ENCODE assay signal across 19 cellular contexts in genomic region chr17:66776999-66777688, GRCh38. TPM values are rescaled to one million over a fixed set of nuclear protein-coding genes. Genes with fewer than 3 reads are reported as not detected.
DNase-seq lines count a peak whose midpoint lies in the region; ATAC-seq, FAIRE-seq and TF ChIP-seq lines count a peak whose summit lies in the region.
"Had no signal": no experiment of that assay in that cellular context is flagged by ENCODE, and none has a peak within 500 bp of the region (broad histone marks: within the 10 kb centered on the region; RNA-seq: fewer than 3 reads in every experiment).

No MANE protein-coding gene starts in this region.

- no peak overlapping the region for H2AFZ ChIP-seq in astrocyte (ENCODE audit: low read depth, low read length)

- H3K79me2 ChIP-seq in astrocyte (ENCODE audit: insufficient read depth, low read length) = no peaks in the 10 kb centered on the region

- no peak for ATAC-seq in GM21515 (IDR thresholded peaks at IDR 0.05; ENCODE audit: unreplicated experiment)
- ATAC-seq: psoas muscle, SK-N-SH treated with all-trans-retinoic acid at 6 μM for 48 hours had no signal

- no peak for TF ChIP-seq POLR2A in suprapubic skin (IDR thresholded peaks at IDR 0.05)

- H3K27me3 Mint-ChIP-seq in astrocyte (ENCODE audit: low read depth, unreplicated experiment) = no peaks in the 10 kb centered on the region
- H3K27me3 Mint-ChIP-seq: activated B cell treated with CpG ODN at 0.5 μM for 24 hours; activated CD4-positive, alpha-beta memory T cell treated with anti-CD3 and anti-CD28 coated beads for 36 hours had no signal

- peaks cover 10% of the 10 kb centered on the region for H3K36me3 Mint-ChIP-seq in astrocyte (ENCODE audit: low read depth, unreplicated experiment)

- peak overlapping the region; percentile 15 for H3K27ac Mint-ChIP-seq in astrocyte (ENCODE audit: unreplicated experiment)
- H3K27ac Mint-ChIP-seq: activated B cell treated with CpG ODN at 0.5 μM for 24 hours; activated CD4-positive, alpha-beta memory T cell treated with anti-CD3 and anti-CD28 coated beads for 36 hours had no signal

- no peak for TF ChIP-seq CTCF in astrocyte (IDR thresholded peaks at IDR 0.05; ENCODE audit: insufficient read depth, low read depth, low read length)
- no peak for TF ChIP-seq CTCF in suprapubic skin (IDR thresholded peaks at IDR 0.05)
- TF ChIP-seq CTCF in RWPE1 (conservative IDR thresholded peaks at IDR 0.05; ENCODE audit: low read depth) = no peak

- 78% methylated on average over 9 of the region's 9 CpGs for WGBS in suprapubic skin

- peak; percentile 14 for DNase-seq in astrocyte (ENCODE audit: low read depth)
- DNase-seq in iris pigment epithelial cell (ENCODE audit: low read depth) = peak; percentile 18
- peak; percentile 18 to 20 for DNase-seq in suprapubic skin (ENCODE audit: low spot score in 2 of 2)
- DNase-seq in RWPE1 (ENCODE audit: low spot score) = no peak
- no peak for DNase-seq in NCI-H2029 (lab: John Stamatoyannopoulos, UW)
- DNase-seq: activated B cell treated with CpG ODN at 0.5 μM for 24 hours; activated CD4-positive, alpha-beta memory T cell treated with anti-CD3 and anti-CD28 coated beads for 36 hours; activated effector memory CD4-positive, alpha-beta T cell treated with anti-CD3 and anti-CD28 coated beads, Interleukin-2, amount 50 U/mL, for 16 hours; cortex of kidney; GOT3; NCI-H2171; psoas muscle had no signal

- CTCF ChIA-PET in RWPE1 (lab: Yijun Ruan, JAX) = no interaction called here

- H3K4me3 Mint-ChIP-seq in astrocyte (ENCODE audit: unreplicated experiment) = peak overlapping the region; percentile 45
- H3K4me3 Mint-ChIP-seq: activated B cell treated with CpG ODN at 0.5 μM for 24 hours; activated CD4-positive, alpha-beta memory T cell treated with anti-CD3 and anti-CD28 coated beads for 36 hours had no signal

- peak overlapping the region; percentile 97 for H3K27ac ChIP-seq in HUES48 (ENCODE audit: low read depth, low read length)
- peak overlapping the region; percentile 20 for H3K27ac ChIP-seq in astrocyte (ENCODE audit: low read depth, low read length)
- no peak overlapping the region for H3K27ac ChIP-seq in suprapubic skin
- no peak overlapping the region for H3K27ac ChIP-seq in RWPE1
- H3K27ac ChIP-seq: psoas muscle, thoracic aorta had no signal

- H3K9me3 Mint-ChIP-seq in astrocyte (ENCODE audit: unreplicated experiment) = no peaks in the 10 kb centered on the region
- H3K9me3 Mint-ChIP-seq: activated B cell treated with CpG ODN at 0.5 μM for 24 hours; activated CD4-positive, alpha-beta memory T cell treated with anti-CD3 and anti-CD28 coated beads for 36 hours had no signal

- H3K9ac ChIP-seq in HUES48 (ENCODE audit: low read depth, low read length) (peak overlapping the region; percentile 61), astrocyte (ENCODE audit: low read length) (no peak overlapping the region)

- POLR2A ChIA-PET in RWPE1 (lab: Yijun Ruan, JAX; ENCODE audit: low non-redundant PET) = no interaction called here

- H3K4me1 Mint-ChIP-seq in astrocyte (ENCODE audit: low read depth, unreplicated experiment) = peaks cover 7% of the 10 kb centered on the region
- H3K4me1 Mint-ChIP-seq: activated B cell treated with CpG ODN at 0.5 μM for 24 hours had no signal

- no peak for FAIRE-seq in astrocyte (lab: Jason Lieb, UNC)
- FAIRE-seq: GM19239 had no signal

- H3K4me1 ChIP-seq in HUES48 (ENCODE audit: control insufficient read depth, insufficient read depth, low read length) (peaks cover 44% of the 10 kb centered on the region), astrocyte (ENCODE audit: insufficient read depth, low read length) (peaks cover 8% of the 10 kb centered on the region), suprapubic skin (no peaks in the 10 kb centered on the region)
- H3K4me1 ChIP-seq: psoas muscle had no signal

- H3K27me3 ChIP-seq in HUES48 (ENCODE audit: control insufficient read depth, insufficient read depth, low read length) = no peaks in the 10 kb centered on the region
- H3K27me3 ChIP-seq in astrocyte (ENCODE audit: insufficient read depth, low read length) = no peaks in the 10 kb centered on the region
- H3K27me3 ChIP-seq in suprapubic skin = no peaks in the 10 kb centered on the region

- H3K4me3 ChIP-seq in HUES48 (ENCODE audit: low read depth, low read length) (peak overlapping the region; percentile 7), astrocyte (ENCODE audit: insufficient read depth, low read depth, low read length) (no peak overlapping the region), suprapubic skin (no peak overlapping the region)
- H3K4me3 ChIP-seq: psoas muscle, thoracic aorta had no signal

- H3K9me3 ChIP-seq in HUES48 (ENCODE audit: control insufficient read depth, insufficient read depth, low read length) (no peaks in the 10 kb centered on the region), astrocyte (ENCODE audit: insufficient read depth, low read depth, low read length) (no peaks in the 10 kb centered on the region), suprapubic skin (no peaks in the 10 kb centered on the region)
- H3K9me3 ChIP-seq: psoas muscle, thoracic aorta had no signal

- TF ChIP-seq EP300 in suprapubic skin (IDR thresholded peaks at IDR 0.05) = no peak

- no peaks in the 10 kb centered on the region for H3K36me3 ChIP-seq in HUES48 (ENCODE audit: control insufficient read depth, insufficient read depth, low read length)
- H3K36me3 ChIP-seq in astrocyte (ENCODE audit: insufficient read depth, low read length) = no peaks in the 10 kb centered on the region
- H3K36me3 ChIP-seq in suprapubic skin = peaks cover 5% of the 10 kb centered on the region
- H3K36me3 ChIP-seq: thoracic aorta had no signal

- peak overlapping the region; percentile 39 for H3K4me2 ChIP-seq in astrocyte (ENCODE audit: low read length)

- H4K20me1 ChIP-seq in astrocyte (ENCODE audit: insufficient read depth, low read length) = no peaks in the 10 kb centered on the region

RNA-seq across cellular contexts. Expression of gene CACNG5, which starts 57.8 kb away (rescaled TPM):
- not detected in 2 replicates for total RNA-seq in astrocyte
- total RNA-seq in suprapubic skin = not detected
- total RNA-seq: activated B cell treated with CpG ODN at 0.5 μM for 24 hours; activated CD4-positive, alpha-beta memory T cell treated with anti-CD3 and anti-CD28 coated beads for 36 hours; left colon; mucosa of gallbladder; psoas muscle; thoracic aorta had no signal

Comparison
In these comparisons a context has a peak if more than half of its experiments do, and no peak if none do; other contexts are left out.
1. H3K27ac ChIP-seq: peak in HUES48 (single experiment) and astrocyte (single experiment); none in suprapubic skin (single experiment) and RWPE1 (single experiment).
2. DNase-seq: peak in astrocyte (single experiment), iris pigment epithelial cell (single experiment) and suprapubic skin (2 of 2); none in RWPE1 (single experiment) and NCI-H2029 (single experiment).